1 cellular context compared by ENCODE assay signal in the genomic region with DNA sequence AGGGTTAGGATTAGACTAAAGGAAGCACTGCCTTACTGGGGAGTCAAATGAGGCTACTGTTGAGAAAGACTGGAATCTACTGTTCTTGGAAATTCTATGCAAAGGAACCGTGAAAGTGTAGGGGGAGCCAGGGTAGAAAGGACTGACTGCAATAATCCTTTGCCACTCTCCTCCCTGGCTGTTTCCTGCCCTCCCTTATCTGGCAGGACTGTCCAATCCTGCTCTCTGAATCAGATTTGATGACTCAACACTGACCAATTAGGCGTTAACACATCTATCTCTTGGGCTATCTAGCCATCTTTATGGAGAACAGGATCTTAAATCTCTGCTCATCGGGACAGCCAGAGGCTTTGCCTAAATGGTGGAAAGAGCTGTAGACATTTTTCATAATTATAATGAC.
TF ChIP-seq lines count a peak whose summit lies in the region.

No MANE protein-coding gene starts in this region.

TF ChIP-seq in K562, 482 proteins besides CTCF, POLR2A, EP300 and RAD21 (continued from another document):
- TF ChIP-seq, protein P1, sequence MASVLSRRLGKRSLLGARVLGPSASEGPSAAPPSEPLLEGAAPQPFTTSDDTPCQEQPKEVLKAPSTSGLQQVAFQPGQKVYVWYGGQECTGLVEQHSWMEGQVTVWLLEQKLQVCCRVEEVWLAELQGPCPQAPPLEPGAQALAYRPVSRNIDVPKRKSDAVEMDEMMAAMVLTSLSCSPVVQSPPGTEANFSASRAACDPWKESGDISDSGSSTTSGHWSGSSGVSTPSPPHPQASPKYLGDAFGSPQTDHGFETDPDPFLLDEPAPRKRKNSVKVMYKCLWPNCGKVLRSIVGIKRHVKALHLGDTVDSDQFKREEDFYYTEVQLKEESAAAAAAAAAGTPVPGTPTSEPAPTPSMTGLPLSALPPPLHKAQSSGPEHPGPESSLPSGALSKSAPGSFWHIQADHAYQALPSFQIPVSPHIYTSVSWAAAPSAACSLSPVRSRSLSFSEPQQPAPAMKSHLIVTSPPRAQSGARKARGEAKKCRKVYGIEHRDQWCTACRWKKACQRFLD (CRISPR knock-in tag; IDR thresholded peaks at IDR 0.05), result no peak
- TF ChIP-seq TRIM24 (IDR thresholded peaks at IDR 0.05), result no peak
- TF ChIP-seq BACH1 (tag; IDR thresholded peaks at IDR 0.05), result no peak
- TF ChIP-seq, protein P2, sequence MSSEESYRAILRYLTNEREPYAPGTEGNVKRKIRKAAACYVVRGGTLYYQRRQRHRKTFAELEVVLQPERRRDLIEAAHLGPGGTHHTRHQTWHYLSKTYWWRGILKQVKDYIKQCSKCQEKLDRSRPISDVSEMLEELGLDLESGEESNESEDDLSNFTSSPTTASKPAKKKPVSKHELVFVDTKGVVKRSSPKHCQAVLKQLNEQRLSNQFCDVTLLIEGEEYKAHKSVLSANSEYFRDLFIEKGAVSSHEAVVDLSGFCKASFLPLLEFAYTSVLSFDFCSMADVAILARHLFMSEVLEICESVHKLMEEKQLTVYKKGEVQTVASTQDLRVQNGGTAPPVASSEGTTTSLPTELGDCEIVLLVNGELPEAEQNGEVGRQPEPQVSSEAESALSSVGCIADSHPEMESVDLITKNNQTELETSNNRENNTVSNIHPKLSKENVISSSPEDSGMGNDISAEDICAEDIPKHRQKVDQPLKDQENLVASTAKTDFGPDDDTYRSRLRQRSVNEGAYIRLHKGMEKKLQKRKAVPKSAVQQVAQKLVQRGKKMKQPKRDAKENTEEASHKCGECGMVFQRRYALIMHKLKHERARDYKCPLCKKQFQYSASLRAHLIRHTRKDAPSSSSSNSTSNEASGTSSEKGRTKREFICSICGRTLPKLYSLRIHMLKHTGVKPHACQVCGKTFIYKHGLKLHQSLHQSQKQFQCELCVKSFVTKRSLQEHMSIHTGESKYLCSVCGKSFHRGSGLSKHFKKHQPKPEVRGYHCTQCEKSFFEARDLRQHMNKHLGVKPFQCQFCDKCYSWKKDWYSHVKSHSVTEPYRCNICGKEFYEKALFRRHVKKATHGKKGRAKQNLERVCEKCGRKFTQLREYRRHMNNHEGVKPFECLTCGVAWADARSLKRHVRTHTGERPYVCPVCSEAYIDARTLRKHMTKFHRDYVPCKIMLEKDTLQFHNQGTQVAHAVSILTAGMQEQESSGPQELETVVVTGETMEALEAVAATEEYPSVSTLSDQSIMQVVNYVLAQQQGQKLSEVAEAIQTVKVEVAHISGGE (CRISPR knock-in tag; IDR thresholded peaks at IDR 0.05), result no peak
- TF ChIP-seq ZNF282 (CRISPR knock-in tag; IDR thresholded peaks at IDR 0.05), result no peak
- no peak for TF ChIP-seq ZNF311 (CRISPR knock-in tag; IDR thresholded peaks at IDR 0.05)
- TF ChIP-seq, protein P3, sequence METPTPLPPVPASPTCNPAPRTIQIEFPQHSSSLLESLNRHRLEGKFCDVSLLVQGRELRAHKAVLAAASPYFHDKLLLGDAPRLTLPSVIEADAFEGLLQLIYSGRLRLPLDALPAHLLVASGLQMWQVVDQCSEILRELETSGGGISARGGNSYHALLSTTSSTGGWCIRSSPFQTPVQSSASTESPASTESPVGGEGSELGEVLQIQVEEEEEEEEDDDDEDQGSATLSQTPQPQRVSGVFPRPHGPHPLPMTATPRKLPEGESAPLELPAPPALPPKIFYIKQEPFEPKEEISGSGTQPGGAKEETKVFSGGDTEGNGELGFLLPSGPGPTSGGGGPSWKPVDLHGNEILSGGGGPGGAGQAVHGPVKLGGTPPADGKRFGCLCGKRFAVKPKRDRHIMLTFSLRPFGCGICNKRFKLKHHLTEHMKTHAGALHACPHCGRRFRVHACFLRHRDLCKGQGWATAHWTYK (CRISPR knock-in tag; IDR thresholded peaks at IDR 0.05), result no peak
